ENCODE assay signal across 8 cellular contexts in the genomic region with DNA sequence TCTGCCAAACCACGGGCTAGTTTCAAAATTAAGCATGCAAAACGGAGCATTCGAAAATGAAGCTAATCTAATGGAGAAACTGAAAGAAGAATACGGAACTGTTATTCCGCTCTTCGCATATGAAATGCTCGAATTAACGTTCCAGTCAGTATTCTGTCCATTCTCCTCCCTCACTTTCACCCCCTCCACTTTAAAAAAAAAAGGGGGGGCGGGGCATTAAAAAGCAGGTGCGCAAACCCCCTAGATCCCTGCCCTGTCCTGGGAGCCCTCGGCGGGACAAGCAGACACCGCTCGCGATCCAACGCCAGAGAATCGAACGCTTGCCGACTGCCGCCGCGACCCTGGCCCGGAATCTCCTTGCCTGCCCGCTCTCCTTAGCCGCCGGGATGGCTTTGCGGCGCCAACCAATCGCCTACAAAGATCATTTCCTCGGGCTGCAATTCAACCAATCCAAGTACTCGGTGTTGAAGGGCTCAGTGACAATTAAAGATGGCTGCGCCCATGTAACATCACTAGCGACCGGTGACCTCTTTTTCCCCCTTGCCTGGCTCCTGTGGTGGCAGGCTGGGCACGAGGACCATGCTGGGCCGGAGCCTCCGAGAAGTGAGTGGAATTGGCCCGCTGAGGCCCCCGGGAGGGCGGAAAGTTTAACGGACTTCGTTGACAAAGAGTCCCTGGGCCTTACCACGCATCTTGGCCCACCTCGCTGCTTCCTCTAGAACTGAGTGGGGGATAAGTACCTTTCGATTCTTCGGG. TPM values are rescaled to one million over a fixed set of nuclear protein-coding genes. Genes with fewer than 3 reads are reported as not detected.
DNase-seq lines count a peak whose midpoint lies in the region; ATAC-seq and TF ChIP-seq lines count a peak whose summit lies in the region.

A gene with protein sequence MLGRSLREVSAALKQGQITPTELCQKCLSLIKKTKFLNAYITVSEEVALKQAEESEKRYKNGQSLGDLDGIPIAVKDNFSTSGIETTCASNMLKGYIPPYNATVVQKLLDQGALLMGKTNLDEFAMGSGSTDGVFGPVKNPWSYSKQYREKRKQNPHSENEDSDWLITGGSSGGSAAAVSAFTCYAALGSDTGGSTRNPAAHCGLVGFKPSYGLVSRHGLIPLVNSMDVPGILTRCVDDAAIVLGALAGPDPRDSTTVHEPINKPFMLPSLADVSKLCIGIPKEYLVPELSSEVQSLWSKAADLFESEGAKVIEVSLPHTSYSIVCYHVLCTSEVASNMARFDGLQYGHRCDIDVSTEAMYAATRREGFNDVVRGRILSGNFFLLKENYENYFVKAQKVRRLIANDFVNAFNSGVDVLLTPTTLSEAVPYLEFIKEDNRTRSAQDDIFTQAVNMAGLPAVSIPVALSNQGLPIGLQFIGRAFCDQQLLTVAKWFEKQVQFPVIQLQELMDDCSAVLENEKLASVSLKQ (plus strand): TSS at position 476 of the 756 bp plus-strand sequence. CDS start 104 bp downstream, at position 580.
A gene with protein sequence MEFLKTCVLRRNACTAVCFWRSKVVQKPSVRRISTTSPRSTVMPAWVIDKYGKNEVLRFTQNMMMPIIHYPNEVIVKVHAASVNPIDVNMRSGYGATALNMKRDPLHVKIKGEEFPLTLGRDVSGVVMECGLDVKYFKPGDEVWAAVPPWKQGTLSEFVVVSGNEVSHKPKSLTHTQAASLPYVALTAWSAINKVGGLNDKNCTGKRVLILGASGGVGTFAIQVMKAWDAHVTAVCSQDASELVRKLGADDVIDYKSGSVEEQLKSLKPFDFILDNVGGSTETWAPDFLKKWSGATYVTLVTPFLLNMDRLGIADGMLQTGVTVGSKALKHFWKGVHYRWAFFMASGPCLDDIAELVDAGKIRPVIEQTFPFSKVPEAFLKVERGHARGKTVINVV (minus strand): TSS at position 396 of the 756 bp plus-strand sequence. CDS start 477 bp downstream, outside the sequence.

- H3K9me3 Mint-ChIP-seq in activated T-helper 1 cell treated with anti-CD3 and anti-CD28 coated beads, Interleukin-12 subunit alpha, Interleukin-12 subunit beta, Interleukin-2, Interleukin-4 antibody, amounts not matched to agents 30 ng/mL and 10 ng/mL and 1 ng/mL, durations not matched to agents 14 hours and 24 hours and 36 hours, result no peaks in the 10 kb centered on the region
- peaks cover 0 to 2% (median 0%) of the 10 kb centered on the region in 11 donors for H3K9me3 Mint-ChIP-seq in naive thymus-derived CD4-positive, alpha-beta T cell
- H3K9me3 Mint-ChIP-seq in stimulated activated memory B cell treated with anti-CD40 and anti-IgM and Interleukin-4, amounts not matched to agents 10 μg/mL and 1 μg/mL and 100 μg/mL, for 72 hours, result no peaks in the 10 kb centered on the region

- no peaks in the 10 kb centered on the region for H3K27me3 Mint-ChIP-seq in activated T-helper 1 cell treated with anti-CD3 and anti-CD28 coated beads, Interleukin-12 subunit alpha, Interleukin-12 subunit beta, Interleukin-2, Interleukin-4 antibody, amounts not matched to agents 30 ng/mL and 10 ng/mL and 1 ng/mL, durations not matched to agents 14 hours and 24 hours and 36 hours (ENCODE audit: insufficient read depth)
- no peaks in the 10 kb centered on the region for H3K27me3 Mint-ChIP-seq in naive thymus-derived CD4-positive, alpha-beta T cell
- no peaks in the 10 kb centered on the region for H3K27me3 Mint-ChIP-seq in stimulated activated memory B cell treated with anti-CD40 and anti-IgM and Interleukin-4, amounts not matched to agents 10 μg/mL and 1 μg/mL and 100 μg/mL, for 72 hours

- CTCF ChIA-PET in naive thymus-derived CD4-positive, alpha-beta T cell (lab: Charles Lee), result no interaction called here

- H3K9me3 ChIP-seq in DOHH2 (ENCODE audit: control insufficient read depth, insufficient read depth, low read length) (no peaks in the 10 kb centered on the region), KOPT-K1 (ENCODE audit: insufficient read depth, low read length, poor library complexity, severe bottlenecking) (no peaks in the 10 kb centered on the region)
- H3K9me3 ChIP-seq in naive thymus-derived CD4-positive, alpha-beta T cell (ENCODE audit: control insufficient read depth in 2 of 3, low read length in 3 of 3), result no peaks in the 10 kb centered on the region

- ATAC-seq in GM21825 (IDR thresholded peaks at IDR 0.05; ENCODE audit: unreplicated experiment), result peak; percentile 77
- peak; percentile 98 for ATAC-seq in naive thymus-derived CD4-positive, alpha-beta T cell
- ATAC-seq in stimulated activated memory B cell treated with anti-CD40 and anti-IgM and Interleukin-4, amounts not matched to agents 10 μg/mL and 1 μg/mL and 100 μg/mL, for 72 hours, result peak; percentile 96

- peak within 1 kb of the TSS; percentile 95 for H3K4me3 Mint-ChIP-seq in activated T-helper 1 cell treated with anti-CD3 and anti-CD28 coated beads, Interleukin-12 subunit alpha, Interleukin-12 subunit beta, Interleukin-2, Interleukin-4 antibody, amounts not matched to agents 30 ng/mL and 10 ng/mL and 1 ng/mL, durations not matched to agents 14 hours and 24 hours and 36 hours
- peak within 1 kb of the TSS; percentile 93 to 100 (median 98) for H3K4me3 Mint-ChIP-seq in naive thymus-derived CD4-positive, alpha-beta T cell
- peak within 1 kb of the TSS; percentile 98 for H3K4me3 Mint-ChIP-seq in stimulated activated memory B cell treated with anti-CD40 and anti-IgM and Interleukin-4, amounts not matched to agents 10 μg/mL and 1 μg/mL and 100 μg/mL, for 72 hours

- H3K27ac Mint-ChIP-seq in activated T-helper 1 cell treated with anti-CD3 and anti-CD28 coated beads, Interleukin-12 subunit alpha, Interleukin-12 subunit beta, Interleukin-2, Interleukin-4 antibody, amounts not matched to agents 30 ng/mL and 10 ng/mL and 1 ng/mL, durations not matched to agents 14 hours and 24 hours and 36 hours, result peak within 1 kb of the TSS; percentile 98
- H3K27ac Mint-ChIP-seq in naive thymus-derived CD4-positive, alpha-beta T cell, result peak within 1 kb of the TSS; percentile 96 to 99 (median 98)
- H3K27ac Mint-ChIP-seq in stimulated activated memory B cell treated with anti-CD40 and anti-IgM and Interleukin-4, amounts not matched to agents 10 μg/mL and 1 μg/mL and 100 μg/mL, for 72 hours, result peak within 1 kb of the TSS; percentile 99

- DNase-seq in RKO (ENCODE audit: low spot score), result peak; percentile 93
- peak; percentile 84 for DNase-seq in activated T-helper 1 cell treated with anti-CD3 and anti-CD28 coated beads, Interleukin-12 subunit alpha, Interleukin-12 subunit beta, Interleukin-2, Interleukin-4 antibody, amounts not matched to agents 30 ng/mL and 10 ng/mL and 1 ng/mL, durations not matched to agents 14 hours and 24 hours and 36 hours (ENCODE audit: low spot score)
- DNase-seq in fibroblast of gingiva (ENCODE audit: low read depth), result peak; percentile 86
- DNase-seq in naive thymus-derived CD4-positive, alpha-beta T cell, result peak; percentile 67 to 94 (median 90)

- intact Hi-C loops in activated T-helper 1 cell treated with anti-CD3 and anti-CD28 coated beads, Interleukin-12 subunit alpha, Interleukin-12 subunit beta, Interleukin-2, Interleukin-4 antibody, amounts not matched to agents 30 ng/mL and 10 ng/mL and 1 ng/mL, durations not matched to agents 14 hours and 24 hours and 36 hours (cut with micrococcal nuclease), result loop anchor here (1.0 to 10.0 kb wide), 9 partner anchors 16 to 1224 kb away; a partner anchor contains a TSS
- intact Hi-C loops in naive thymus-derived CD4-positive, alpha-beta T cell (cut with micrococcal nuclease), result loop anchor here (1.0 to 10.0 kb wide), 15 partner anchors 21 to 1632 kb away; a partner anchor contains a TSS

- no peaks in the 10 kb centered on the region for H3K9me2 ChIP-seq in DOHH2 (replicated peaks; ENCODE audit: control insufficient read depth, low read length)

- H3K4me1 ChIP-seq in DOHH2 (ENCODE audit: control insufficient read depth, low read length), result peaks cover 57% of the 10 kb centered on the region
- peaks cover 7 to 13% of the 10 kb centered on the region in 2 donors for H3K4me1 ChIP-seq in naive thymus-derived CD4-positive, alpha-beta T cell (ENCODE audit: control insufficient read depth in 2 of 2, insufficient read depth in 2 of 2, low read length in 2 of 2)

- peaks cover 31% of the 10 kb centered on the region for H3K36me3 ChIP-seq in DOHH2 (ENCODE audit: control insufficient read depth, low read length)
- no peaks in the 10 kb centered on the region for H3K36me3 ChIP-seq in KOPT-K1 (ENCODE audit: insufficient read depth, low read length)
- peaks cover 0 to 8% (median 0%) of the 10 kb centered on the region in 3 experiments for H3K36me3 ChIP-seq in naive thymus-derived CD4-positive, alpha-beta T cell (ENCODE audit: control insufficient read depth in 2 of 3, insufficient read depth in 3 of 3, low read length in 3 of 3)

- H3K4me3 ChIP-seq in DOHH2 (ENCODE audit: low read length), result peak within 1 kb of the TSS; percentile 91
- H3K4me3 ChIP-seq in naive thymus-derived CD4-positive, alpha-beta T cell (ENCODE audit: low read length), result peak within 1 kb of the TSS; percentile 87

- no peaks in the 10 kb centered on the region for H3K27me3 ChIP-seq in DOHH2 (ENCODE audit: control insufficient read depth, low read length)
- H3K27me3 ChIP-seq in naive thymus-derived CD4-positive, alpha-beta T cell (ENCODE audit: control insufficient read depth in 2 of 2, insufficient read depth in 2 of 2, low read length in 2 of 2), result no peaks in the 10 kb centered on the region

- H3K4me1 Mint-ChIP-seq in activated T-helper 1 cell treated with anti-CD3 and anti-CD28 coated beads, Interleukin-12 subunit alpha, Interleukin-12 subunit beta, Interleukin-2, Interleukin-4 antibody, amounts not matched to agents 30 ng/mL and 10 ng/mL and 1 ng/mL, durations not matched to agents 14 hours and 24 hours and 36 hours (ENCODE audit: low read depth), result peaks cover 33% of the 10 kb centered on the region
- H3K4me1 Mint-ChIP-seq in naive thymus-derived CD4-positive, alpha-beta T cell, result peaks cover 13 to 67% (median 38%) of the 10 kb centered on the region in 7 donors
- peaks cover 56% of the 10 kb centered on the region for H3K4me1 Mint-ChIP-seq in stimulated activated memory B cell treated with anti-CD40 and anti-IgM and Interleukin-4, amounts not matched to agents 10 μg/mL and 1 μg/mL and 100 μg/mL, for 72 hours

- no peak for TF ChIP-seq CTCF in DOHH2 (IDR thresholded peaks at IDR 0.05; ENCODE audit: low read depth, low read length, poor library complexity, severe bottlenecking)

- peak within 1 kb of the TSS; percentile 81 for H3K4me2 ChIP-seq in DOHH2 (ENCODE audit: low read length)

- peaks cover 17% of the 10 kb centered on the region for H3F3A ChIP-seq in DOHH2 (ENCODE audit: control insufficient read depth, insufficient read depth)

- H3K79me2 ChIP-seq in DOHH2 (ENCODE audit: control insufficient read depth, low read length), result peaks cover 91% of the 10 kb centered on the region

- peaks cover 7% of the 10 kb centered on the region for H3K36me3 Mint-ChIP-seq in activated T-helper 1 cell treated with anti-CD3 and anti-CD28 coated beads, Interleukin-12 subunit alpha, Interleukin-12 subunit beta, Interleukin-2, Interleukin-4 antibody, amounts not matched to agents 30 ng/mL and 10 ng/mL and 1 ng/mL, durations not matched to agents 14 hours and 24 hours and 36 hours (ENCODE audit: low read depth)
- H3K36me3 Mint-ChIP-seq in naive thymus-derived CD4-positive, alpha-beta T cell, result peaks cover 0 to 14% (median 8%) of the 10 kb centered on the region in 5 donors
- peaks cover 12% of the 10 kb centered on the region for H3K36me3 Mint-ChIP-seq in stimulated activated memory B cell treated with anti-CD40 and anti-IgM and Interleukin-4, amounts not matched to agents 10 μg/mL and 1 μg/mL and 100 μg/mL, for 72 hours

- POLR2A ChIA-PET in naive thymus-derived CD4-positive, alpha-beta T cell (lab: Charles Lee), result interaction anchor here (1.1 kb wide), 1 partner anchor 11 kb away, joined by 7 read pairs; no protein-coding TSS in a partner anchor

- H3K27ac ChIP-seq in DOHH2 (ENCODE audit: low read depth, low read length), result peak within 1 kb of the TSS; percentile 92
- H3K27ac ChIP-seq in KOPT-K1 (ENCODE audit: low read depth, low read length, poor library complexity, severe bottlenecking), result peak within 1 kb of the TSS; percentile 75
- H3K27ac ChIP-seq in naive thymus-derived CD4-positive, alpha-beta T cell (ENCODE audit: low read depth, low read length), result peak within 1 kb of the TSS; percentile 94

- no peaks in the 10 kb centered on the region for H4K20me1 ChIP-seq in DOHH2 (ENCODE audit: control insufficient read depth, insufficient read depth, low read depth, low read length)

RNA-seq across cellular contexts. Expression of the first gene that starts in this region (rescaled TPM):
- 18.6 and 21.9 TPM in 2 replicates for total RNA-seq in activated T-helper 1 cell treated with anti-CD3 and anti-CD28 coated beads, Interleukin-12 subunit alpha, Interleukin-12 subunit beta, Interleukin-2, Interleukin-4 antibody, amounts not matched to agents 30 ng/mL and 10 ng/mL and 1 ng/mL, durations not matched to agents 14 hours and 24 hours and 36 hours
- total RNA-seq in naive thymus-derived CD4-positive, alpha-beta T cell, result 10 to 100 TPM in 4 of 5 experiments, 1 to 10 TPM in 1; 8.0 to 14.8 (median 13.6) TPM
- polyA plus RNA-seq in naive thymus-derived CD4-positive, alpha-beta T cell, result 10 to 100 TPM; 11.9 to 12.5 TPM

RNA-seq across cellular contexts. Expression of the second gene that starts in this region (rescaled TPM):
- total RNA-seq in activated T-helper 1 cell treated with anti-CD3 and anti-CD28 coated beads, Interleukin-12 subunit alpha, Interleukin-12 subunit beta, Interleukin-2, Interleukin-4 antibody, amounts not matched to agents 30 ng/mL and 10 ng/mL and 1 ng/mL, durations not matched to agents 14 hours and 24 hours and 36 hours, result 6.4 and 6.8 TPM in 2 replicates
- total RNA-seq in naive thymus-derived CD4-positive, alpha-beta T cell, result 1 to 10 TPM; 5.1 to 6.4 (median 5.6) TPM
- polyA plus RNA-seq in naive thymus-derived CD4-positive, alpha-beta T cell, result 1 to 10 TPM; 6.9 to 9.4 TPM

Comparison
In these comparisons a context has a peak if more than half of its experiments do, and no peak if none do; other contexts are left out.
1. Peak in every context shown above with its lines: DNase-seq, ATAC-seq, H3K4me3 ChIP-seq and H3K27ac ChIP-seq.